In genomic region chr12:9707356-9707755, GRCh38 we compare ENCODE assay signal across 17 cellular contexts. TPM values are rescaled to one million over a fixed set of nuclear protein-coding genes. Genes with fewer than 3 reads are reported as not detected.
DNase-seq lines count a peak whose midpoint lies in the region; ATAC-seq, FAIRE-seq and TF ChIP-seq lines count a peak whose summit lies in the region.
"Had no signal": no experiment of that assay in that cellular context is flagged by ENCODE, and none has a peak within 500 bp of the region (broad histone marks: within the 10 kb centered on the region; RNA-seq: fewer than 3 reads in every experiment).

No MANE protein-coding gene starts in this region.

- CTCF ChIA-PET in HepG2 (lab: Yijun Ruan, JAX; ENCODE audit: low intra/inter-chr PET ratio, low total read pairs) = interaction anchor here (1.6 to 4.4 kb wide), 2 partner anchors 73 to 76 kb away, joined by 3 to 52 read pairs; no protein-coding TSS in a partner anchor

- no peak for TF ChIP-seq EP300 in HepG2 (IDR thresholded peaks at IDR 0.05; ENCODE audit: low read depth in 2 of 2, low read length in 2 of 2)
- TF ChIP-seq EP300 in HepG2 (CRISPR knock-in tag; IDR thresholded peaks at IDR 0.05; ENCODE audit: borderline replicate concordance) = no peak

- intact Hi-C loops in HepG2 (cut with micrococcal nuclease; ENCODE audit: unreplicated experiment) (loop anchor here (5.0 kb wide), 2 partner anchors 330 to 375 kb away; no protein-coding TSS in a partner anchor), right lobe of liver (cut with DNase I) (loop anchor here in 1 of 2 donors (5.0 kb wide), 1 partner anchor 75 kb away; no protein-coding TSS in a partner anchor)

- H3K79me2 ChIP-seq in HepG2 (ENCODE audit: insufficient read depth, low read length) (no peaks in the 10 kb centered on the region), GM23248 (ENCODE audit: insufficient read depth) (no peaks in the 10 kb centered on the region)

- H3K9me3 ChIP-seq in HepG2 (ENCODE audit: low read length) (no peaks in the 10 kb centered on the region), right lobe of liver (no peaks in the 10 kb centered on the region), GM23248 (ENCODE audit: low read depth) (no peaks in the 10 kb centered on the region)
- H3K9me3 ChIP-seq: colonic mucosa had no signal

- peaks cover 4% of the 10 kb centered on the region for H3K9me3 Mint-ChIP-seq in central memory CD8-positive, alpha-beta T cell

- no peak for ATAC-seq in HepG2
- no peak for ATAC-seq in right lobe of liver
- no peak for ATAC-seq in central memory CD8-positive, alpha-beta T cell (replicated peaks; ENCODE audit: extremely low read depth, poor library complexity, severe bottlenecking)
- no peak for ATAC-seq in GM18498 (IDR thresholded peaks at IDR 0.05; ENCODE audit: unreplicated experiment)
- ATAC-seq: Right ventricle myocardium inferior had no signal

- H3K27ac Mint-ChIP-seq in central memory CD8-positive, alpha-beta T cell (ENCODE audit: low read depth) = peak overlapping the region; percentile 91

- H4K20me1 ChIP-seq in HepG2 (ENCODE audit: insufficient read depth, low read length) (no peaks in the 10 kb centered on the region), GM23248 (ENCODE audit: insufficient read depth) (no peaks in the 10 kb centered on the region)

- no TSS peak for BruUV-seq in HepG2 (replicated peaks; lab: Mats Ljungman, UMichigan)

- H3K36me3 ChIP-seq in HepG2 (replicated peaks in 1 of 2; ENCODE audit: control insufficient read depth in 1 of 2, insufficient read depth in 2 of 2, low read length in 2 of 2) (no peaks in the 10 kb centered on the region), right lobe of liver (no peaks in the 10 kb centered on the region), GM23248 (ENCODE audit: low read depth) (no peaks in the 10 kb centered on the region)
- H3K36me3 ChIP-seq: ascending aorta, colonic mucosa had no signal

- H3K27me3 ChIP-seq in HepG2 (ENCODE audit: control insufficient read depth in 1 of 2, insufficient read depth in 2 of 2, low read length in 2 of 2) = peaks cover 2 to 9% of the 10 kb centered on the region in 2 experiments; a peak in 2 of 5 replicates
- H3K27me3 ChIP-seq in right lobe of liver = no peaks in the 10 kb centered on the region
- H3K27me3 ChIP-seq in GM23248 (replicated peaks; ENCODE audit: insufficient read depth) = no peaks in the 10 kb centered on the region
- H3K27me3 ChIP-seq: ascending aorta, colonic mucosa had no signal

- H3F3A ChIP-seq in GM23248 (ENCODE audit: insufficient read depth) = no peaks in the 10 kb centered on the region

- H3K4me3 ChIP-seq in HepG2 (replicated peaks in 1 of 3; ENCODE audit: insufficient read depth in 1 of 3, low read depth in 2 of 3, low read length in 3 of 3) (no peak overlapping the region), right lobe of liver (no peak overlapping the region), GM23248 (no peak overlapping the region)
- H3K4me3 ChIP-seq: ascending aorta, colonic mucosa had no signal

- no peaks in the 10 kb centered on the region for H3K27me3 Mint-ChIP-seq in central memory CD8-positive, alpha-beta T cell

- H3K9ac ChIP-seq in HepG2 (ENCODE audit: insufficient read depth, low read depth, low read length) (no peak overlapping the region), GM23248 (no peak overlapping the region)

- no peak for FAIRE-seq in HepG2 (lab: Jason Lieb, UNC)
- FAIRE-seq: keratinocyte had no signal

- TF ChIP-seq CTCF in HepG2 (CRISPR knock-in tag; IDR thresholded peaks at IDR 0.05) (no peak), right lobe of liver (IDR thresholded peaks at IDR 0.05) (no peak)

- H3K27ac ChIP-seq in HepG2 (ENCODE audit: extremely low read length, insufficient read depth, low read length) (no peak overlapping the region), right lobe of liver (no peak overlapping the region), GM23248 (no peak overlapping the region)
- H3K27ac ChIP-seq: ascending aorta, colonic mucosa had no signal

- H3K4me3 Mint-ChIP-seq in central memory CD8-positive, alpha-beta T cell = peak overlapping the region; percentile 74

- H3K4me1 ChIP-seq in HepG2 (ENCODE audit: insufficient read depth, low read length) = peaks cover 13% of the 10 kb centered on the region; the same call in 1 of the 2 replicates
- no peaks in the 10 kb centered on the region for H3K4me1 ChIP-seq in right lobe of liver
- peaks cover 9% of the 10 kb centered on the region; the same call in 1 of the 2 replicates for H3K4me1 ChIP-seq in GM23248 (ENCODE audit: insufficient read depth)
- H3K4me1 ChIP-seq: ascending aorta, colonic mucosa had no signal

- in situ Hi-C loops in HepG2 (cut with HindIII; ENCODE audit: extremely low pct_ligation_motif_present, low pct_unique_long_range_greater_than_20kb) = loop anchor here (5.0 kb wide), 1 partner anchor 60 kb away; no protein-coding TSS in a partner anchor
- in situ Hi-C loops in GM23248 (cut with MboI) = loop anchor here (5.0 kb wide), 1 partner anchor 60 kb away; no protein-coding TSS in a partner anchor

- H3K36me3 Mint-ChIP-seq in central memory CD8-positive, alpha-beta T cell (ENCODE audit: insufficient read depth) = peaks cover 10% of the 10 kb centered on the region

- TF ChIP-seq RAD21 in HepG2 (CRISPR knock-in tag; IDR thresholded peaks at IDR 0.05) = no peak

- H3K9me2 ChIP-seq in GM23248 (ENCODE audit: insufficient read depth) = no peaks in the 10 kb centered on the region

- peaks cover 68% of the 10 kb centered on the region for H3K4me1 Mint-ChIP-seq in central memory CD8-positive, alpha-beta T cell

- DNase-seq in HepG2 (ENCODE audit: low spot score) (no peak), right lobe of liver (no peak), RPMI8226 (peak; percentile 40), anterior cingulate cortex (lab: John Stamatoyannopoulos, UW) (no peak), GM23248 (no peak), hepatic stellate cell (ENCODE audit: low spot score) (no peak)
- no peak for DNase-seq in central memory CD8-positive, alpha-beta T cell (ENCODE audit: low spot score in 2 of 2)
- DNase-seq: AML-193, colonic mucosa, glutamatergic neuron had no signal

- H3K4me2 ChIP-seq in HepG2 (ENCODE audit: low read depth, low read length) (peak overlapping the region; percentile 89; the same call in 1 of the 2 replicates), GM23248 (ENCODE audit: unreplicated experiment) (no peak overlapping the region)

- TF ChIP-seq POLR2A in HepG2 (IDR thresholded peaks at IDR 0.05; ENCODE audit: insufficient read depth in 1 of 2, low read depth in 2 of 2, low read length in 2 of 2) (no peak), right lobe of liver (IDR thresholded peaks at IDR 0.05) (no peak)

- H2AFZ ChIP-seq in HepG2 (ENCODE audit: low read length) = no peak overlapping the region
- no peak overlapping the region for H2AFZ ChIP-seq in GM23248

- POLR2A ChIA-PET in HepG2 (lab: Yijun Ruan, JAX) = no interaction called here

RNA-seq across cellular contexts. Expression of gene CLECL1, which starts 25.5 kb away (rescaled TPM):
- not detected in 2 replicates for total RNA-seq in HepG2 (2016; rRNA removed; fragmentation: Illumina TruSeq; extraction: Trizol)
- total RNA-seq in HepG2 (2016; cell fraction: cytosol; rRNA removed; fragmentation: Illumina TruSeq; extraction: Trizol; ENCODE audit: low read depth) = not detected in 2 replicates
- not detected in 2 replicates for total RNA-seq in HepG2 (2016; cell fraction: insoluble cytoplasmic fraction; rRNA removed; fragmentation: Illumina TruSeq; extraction: Trizol)
- not detected in 2 replicates for total RNA-seq in HepG2 (2016; cell fraction: membrane; rRNA removed; fragmentation: Illumina TruSeq; extraction: Trizol)
- not detected in 2 replicates for total RNA-seq in HepG2 (2016; cell fraction: nucleus; rRNA removed; fragmentation: Illumina TruSeq; extraction: Trizol)
- not detected in 2 replicates for polyA plus RNA-seq in HepG2 (2011; rRNA removed)
- polyA plus RNA-seq in HepG2 (2011; cell fraction: cytosol; rRNA removed) = not detected in 2 replicates
- polyA plus RNA-seq in HepG2 (2011; cell fraction: nucleus; rRNA removed) = not detected in 2 replicates
- not detected in 2 replicates for polyA plus RNA-seq in HepG2 (2012)
- polyA plus RNA-seq in HepG2 (2016; cell fraction: cytosol; fragmentation: Illumina TruSeq; extraction: Trizol; ENCODE audit: low read depth) = not detected in 2 replicates
- polyA plus RNA-seq in HepG2 (2016; cell fraction: insoluble cytoplasmic fraction; fragmentation: Illumina TruSeq; extraction: Trizol; ENCODE audit: low read depth) = not detected in 2 replicates
- polyA plus RNA-seq in HepG2 (2016; cell fraction: membrane; fragmentation: Illumina TruSeq; extraction: Trizol; ENCODE audit: low read depth) = not detected in 2 replicates
- not detected in 2 replicates for polyA plus RNA-seq in HepG2 (2016; cell fraction: nucleus; fragmentation: Illumina TruSeq; extraction: Trizol; ENCODE audit: insufficient read depth, low read depth)
- polyA minus RNA-seq in HepG2 (2011; rRNA and poly(A)+ RNA removed; ENCODE audit: low replicate concordance) = not detected in 2 replicates
- not detected in 2 replicates for polyA minus RNA-seq in HepG2 (2011; cell fraction: cytosol; rRNA and poly(A)+ RNA removed)
- not detected in 2 replicates for polyA minus RNA-seq in HepG2 (2011; cell fraction: nucleus; rRNA and poly(A)+ RNA removed)
- under 1 TPM in 2 of 6 experiments, not detected in 4; 0.56 to 0.60 TPM for total RNA-seq in right lobe of liver
- total RNA-seq in GM23248 (2014; rRNA removed; shearing (Covaris generic)) = not detected in 2 replicates
- not detected in 2 replicates for polyA plus RNA-seq in GM23248 (2016; fragmentation: Nextera tagmentation; extraction: Ambion mirVana)
- total RNA-seq: ascending aorta, Daoy, epithelial cell of proximal tubule, temporal lobe had no signal
- polyA plus RNA-seq: keratinocyte had no signal

RNA-seq across cellular contexts. Expression of gene CLEC2D, which starts 37.8 kb away (rescaled TPM):
- total RNA-seq in HepG2 (2016; rRNA removed; fragmentation: Illumina TruSeq; extraction: Trizol) (0.69 and 2.5 TPM in 2 replicates), right lobe of liver (1 to 10 TPM in 5 of 6 experiments, under 1 TPM in 1; 0.62 to 4.4 (median 1.6) TPM)
- total RNA-seq in HepG2 (2016; cell fraction: cytosol; rRNA removed; fragmentation: Illumina TruSeq; extraction: Trizol; ENCODE audit: low read depth) = 4.0 TPM in 2 replicates
- total RNA-seq in HepG2 (2016; cell fraction: insoluble cytoplasmic fraction; rRNA removed; fragmentation: Illumina TruSeq; extraction: Trizol) = 0.18 and 2.5 TPM in 2 replicates
- 0.87 and 2.4 TPM in 2 replicates for total RNA-seq in HepG2 (2016; cell fraction: membrane; rRNA removed; fragmentation: Illumina TruSeq; extraction: Trizol)
- total RNA-seq in HepG2 (2016; cell fraction: nucleus; rRNA removed; fragmentation: Illumina TruSeq; extraction: Trizol) = 7.5 and 7.7 TPM in 2 replicates
- polyA plus RNA-seq in HepG2 (2011; rRNA removed) (7.7 and 8.6 TPM in 2 replicates), GM23248 (2016; fragmentation: Nextera tagmentation; extraction: Ambion mirVana) (1.1 and 2.8 TPM in 2 replicates)
- polyA plus RNA-seq in HepG2 (2011; cell fraction: cytosol; rRNA removed) = 0.85 and 3.0 TPM in 2 replicates
- 30.5 and 31.4 TPM in 2 replicates for polyA plus RNA-seq in HepG2 (2011; cell fraction: nucleus; rRNA removed)
- polyA plus RNA-seq in HepG2 (2012) = 5.3 and 5.9 TPM in 2 replicates
- 0.26 and 0.28 TPM in 2 replicates for polyA plus RNA-seq in HepG2 (2016; cell fraction: cytosol; fragmentation: Illumina TruSeq; extraction: Trizol; ENCODE audit: low read depth)
- polyA plus RNA-seq in HepG2 (2016; cell fraction: insoluble cytoplasmic fraction; fragmentation: Illumina TruSeq; extraction: Trizol; ENCODE audit: low read depth) = 0.49 and 1.2 TPM in 2 replicates
- 0.22 and 0.38 TPM in 2 replicates for polyA plus RNA-seq in HepG2 (2016; cell fraction: membrane; fragmentation: Illumina TruSeq; extraction: Trizol; ENCODE audit: low read depth)
- polyA plus RNA-seq in HepG2 (2016; cell fraction: nucleus; fragmentation: Illumina TruSeq; extraction: Trizol; ENCODE audit: insufficient read depth, low read depth) = 19.9 and 22.7 TPM in 2 replicates
- 0.42 and 2.6 TPM in 2 replicates for polyA minus RNA-seq in HepG2 (2011; rRNA and poly(A)+ RNA removed; ENCODE audit: low replicate concordance)
- 0.26 and 2.0 TPM in 2 replicates for polyA minus RNA-seq in HepG2 (2011; cell fraction: cytosol; rRNA and poly(A)+ RNA removed)
- 26.3 and 30.8 TPM in 2 replicates for polyA minus RNA-seq in HepG2 (2011; cell fraction: nucleus; rRNA and poly(A)+ RNA removed)
- 0.54 and 6.6 TPM in 2 replicates for total RNA-seq in GM23248 (2014; rRNA removed; shearing (Covaris generic))
- total RNA-seq: ascending aorta had no signal

RNA-seq across cellular contexts. Expression of gene CD69, which starts 53.3 kb away (rescaled TPM):
- not detected in 2 replicates for total RNA-seq in HepG2 (2016; rRNA removed; fragmentation: Illumina TruSeq; extraction: Trizol)
- total RNA-seq in HepG2 (2016; cell fraction: cytosol; rRNA removed; fragmentation: Illumina TruSeq; extraction: Trizol; ENCODE audit: low read depth) = not detected in 2 replicates
- total RNA-seq in HepG2 (2016; cell fraction: insoluble cytoplasmic fraction; rRNA removed; fragmentation: Illumina TruSeq; extraction: Trizol) = not detected in 2 replicates
- not detected in 2 replicates for total RNA-seq in HepG2 (2016; cell fraction: membrane; rRNA removed; fragmentation: Illumina TruSeq; extraction: Trizol)
- total RNA-seq in HepG2 (2016; cell fraction: nucleus; rRNA removed; fragmentation: Illumina TruSeq; extraction: Trizol) = not detected in 2 replicates
- polyA plus RNA-seq in HepG2 (2011; rRNA removed) = not detected in 2 replicates
- not detected in 2 replicates for polyA plus RNA-seq in HepG2 (2011; cell fraction: cytosol; rRNA removed)
- not detected in 2 replicates for polyA plus RNA-seq in HepG2 (2011; cell fraction: nucleus; rRNA removed)
- polyA plus RNA-seq in HepG2 (2012) = not detected in 2 replicates
- not detected in 2 replicates for polyA plus RNA-seq in HepG2 (2016; cell fraction: cytosol; fragmentation: Illumina TruSeq; extraction: Trizol; ENCODE audit: low read depth)
- polyA plus RNA-seq in HepG2 (2016; cell fraction: insoluble cytoplasmic fraction; fragmentation: Illumina TruSeq; extraction: Trizol; ENCODE audit: low read depth) = not detected in 2 replicates
- polyA plus RNA-seq in HepG2 (2016; cell fraction: membrane; fragmentation: Illumina TruSeq; extraction: Trizol; ENCODE audit: low read depth) = not detected in 2 replicates
- not detected in 2 replicates for polyA plus RNA-seq in HepG2 (2016; cell fraction: nucleus; fragmentation: Illumina TruSeq; extraction: Trizol; ENCODE audit: insufficient read depth, low read depth)
- not detected in 2 replicates for polyA minus RNA-seq in HepG2 (2011; rRNA and poly(A)+ RNA removed; ENCODE audit: low replicate concordance)
- not detected in 2 replicates for polyA minus RNA-seq in HepG2 (2011; cell fraction: cytosol; rRNA and poly(A)+ RNA removed)
- not detected in 2 replicates for polyA minus RNA-seq in HepG2 (2011; cell fraction: nucleus; rRNA and poly(A)+ RNA removed)
- 1 to 10 TPM in 3 of 6 experiments, under 1 TPM in 3; 0.26 to 2.3 (median 1.0) TPM for total RNA-seq in right lobe of liver
- not detected in 2 replicates for total RNA-seq in GM23248 (2014; rRNA removed; shearing (Covaris generic))
- not detected in 2 replicates for polyA plus RNA-seq in GM23248 (2016; fragmentation: Nextera tagmentation; extraction: Ambion mirVana)
- polyA plus RNA-seq: keratinocyte had no signal
